In genomic region chr2:26558271-26559043, GRCh38 we compare ENCODE assay signal across 17 cellular contexts.
DNase-seq lines count a peak whose midpoint lies in the region; TF ChIP-seq lines count a peak whose summit lies in the region.
"Had no signal": no experiment of that assay in that cellular context is flagged by ENCODE, and none has a peak within 500 bp of the region (broad histone marks: within the 10 kb centered on the region; RNA-seq: fewer than 3 reads in every experiment).

No MANE protein-coding gene starts in this region.

- intact Hi-C loops in uterus (cut with DNase I; ENCODE audit: low total_unique reads), result no loop called here

- no peaks in the 10 kb centered on the region for H3K36me3 Mint-ChIP-seq in type B pancreatic cell

- H3K36me3 ChIP-seq in uterus, result no peaks in the 10 kb centered on the region
- H3K36me3 ChIP-seq: breast epithelium, gastrocnemius medialis had no signal

- H3K4me1 ChIP-seq in uterus, result peaks cover 0 to 8% of the 10 kb centered on the region in 2 donors

- DNase-seq in NCI-H1417 (lab: John Stamatoyannopoulos, UW), result peak in 2 of 3 experiments; percentile 25 to 34
- no peak for DNase-seq in NCI-H1417 treated with DMSO at 0.1 percent for 48 hours (lab: John Stamatoyannopoulos, UW)
- DNase-seq in NCI-H2227 treated with DMSO at 0.1 percent for 48 hours (lab: John Stamatoyannopoulos, UW), result peak; percentile 50
- DNase-seq in fibroblast of the aortic adventitia (ENCODE audit: low read depth), result peak; percentile 7
- peak; percentile 74 for DNase-seq in retina
- no peak for DNase-seq in NCI-H2029 (lab: John Stamatoyannopoulos, UW)
- no peak for DNase-seq in uterus
- DNase-seq in type B pancreatic cell (ENCODE audit: extremely low spot score, unreplicated experiment), result no peak
- DNase-seq: activated CD8-positive, alpha-beta memory T cell treated with anti-CD3 and anti-CD28 coated beads for 24 hours; activated gamma-delta T cell; gastrocnemius medialis; mesendoderm; NCI-H1694 treated with DMSO at 0.1 percent for 48 hours; PC-9 had no signal

- no peak overlapping the region for H3K4me3 ChIP-seq in fibroblast of the aortic adventitia (ENCODE audit: low read depth, low read length)
- H3K4me3 ChIP-seq in uterus, result no peak overlapping the region
- H3K4me3 ChIP-seq: breast epithelium, gastrocnemius medialis, PC-9 had no signal

- H3K4me3 Mint-ChIP-seq in type B pancreatic cell, result no peak overlapping the region
- H3K4me3 Mint-ChIP-seq: CD4-positive, alpha-beta T cell; stimulated activated naive CD8-positive, alpha-beta T cell treated with anti-CD3 and anti-CD28 coated beads, Interleukin-15, Interleukin-2, amounts not matched to agents 100 ng/mL and 50 ng/mL, for 24 hours had no signal

- peaks cover under 1% of the 10 kb centered on the region for H3K4me1 Mint-ChIP-seq in type B pancreatic cell (ENCODE audit: unreplicated experiment)

- H3K27ac Mint-ChIP-seq in type B pancreatic cell, result no peak overlapping the region
- H3K27ac Mint-ChIP-seq: CD4-positive, alpha-beta T cell; stimulated activated naive CD8-positive, alpha-beta T cell treated with anti-CD3 and anti-CD28 coated beads, Interleukin-15, Interleukin-2, amounts not matched to agents 100 ng/mL and 50 ng/mL, for 24 hours had no signal

- no peaks in the 10 kb centered on the region for H3K9me3 ChIP-seq in uterus
- H3K9me3 ChIP-seq: breast epithelium, gastrocnemius medialis had no signal

- TF ChIP-seq POLR2A in uterus (IDR thresholded peaks at IDR 0.05), result no peak

- no peak overlapping the region for H3K27ac ChIP-seq in uterus
- H3K27ac ChIP-seq: breast epithelium, gastrocnemius medialis, PC-9 had no signal

- peaks cover 3 to 5% of the 10 kb centered on the region in 2 donors for H3K27me3 ChIP-seq in uterus

- H3K9me3 Mint-ChIP-seq in type B pancreatic cell, result no peaks in the 10 kb centered on the region
- H3K9me3 Mint-ChIP-seq: CD4-positive, alpha-beta T cell; stimulated activated naive CD8-positive, alpha-beta T cell treated with anti-CD3 and anti-CD28 coated beads, Interleukin-15, Interleukin-2, amounts not matched to agents 100 ng/mL and 50 ng/mL, for 24 hours had no signal

- TF ChIP-seq CTCF in fibroblast of the aortic adventitia (IDR thresholded peaks at IDR 0.05; ENCODE audit: insufficient read depth, low read length), result no peak
- TF ChIP-seq CTCF in uterus (IDR thresholded peaks at IDR 0.05), result no peak
- no peak for TF ChIP-seq CTCF in type B pancreatic cell (conservative IDR thresholded peaks at IDR 0.05)

- peaks cover 47% of the 10 kb centered on the region for H3K27me3 Mint-ChIP-seq in type B pancreatic cell

Comparison
In these comparisons a context has a peak if more than half of its experiments do, and no peak if none do; other contexts are left out.
1. DNase-seq: peak in NCI-H1417 (2 of 3), NCI-H2227 treated with DMSO at 0.1 percent for 48 hours (single experiment), fibroblast of the aortic adventitia (single experiment) and retina (single experiment); none in NCI-H1417 treated with DMSO at 0.1 percent for 48 hours (single experiment), NCI-H2029 (single experiment), uterus (0 of 2) and type B pancreatic cell (single experiment).